ENCODE assay signal across 15 cellular contexts in the genomic region with DNA sequence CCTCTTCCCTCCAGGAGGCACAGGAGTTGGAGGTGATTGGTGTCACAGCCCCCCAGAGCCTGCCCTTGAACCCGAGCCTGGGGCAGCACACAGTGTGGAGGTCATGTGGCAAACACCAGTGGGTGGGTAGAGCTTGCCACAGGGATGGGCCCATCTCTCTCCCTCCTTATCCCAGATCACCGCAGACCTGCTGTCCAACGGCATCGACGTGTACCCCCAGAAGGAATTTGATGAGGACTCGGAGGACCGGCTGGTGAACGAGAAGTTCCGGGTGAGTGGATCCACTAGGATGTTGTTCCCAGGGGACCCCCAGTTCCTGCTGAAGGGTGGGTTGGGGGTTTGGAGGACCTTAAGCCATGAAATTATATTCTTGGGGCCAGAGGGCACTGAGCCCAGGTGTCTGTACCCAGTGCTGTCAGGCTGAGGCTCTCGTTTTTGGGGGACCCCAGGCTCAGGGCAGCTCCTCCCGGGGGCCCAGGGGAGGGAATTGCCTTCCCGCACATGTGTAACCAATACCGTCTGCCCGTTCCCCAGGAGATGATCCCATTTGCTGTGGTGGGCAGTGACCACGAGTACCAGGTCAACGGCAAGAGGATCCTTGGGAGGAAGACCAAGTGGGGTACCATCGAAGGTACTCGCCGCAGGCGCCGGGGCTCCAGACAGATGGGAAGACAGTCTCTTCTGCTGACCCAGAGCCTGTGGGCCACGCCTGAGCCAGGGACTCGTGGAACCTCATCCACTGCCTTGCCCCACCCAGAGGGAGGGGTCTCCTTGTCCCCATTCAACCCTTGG.
DNase-seq lines count a peak whose midpoint lies in the region; ATAC-seq and TF ChIP-seq lines count a peak whose summit lies in the region.
"Had no signal": no experiment of that assay in that cellular context is flagged by ENCODE, and none has a peak within 500 bp of the region (broad histone marks: within the 10 kb centered on the region; RNA-seq: fewer than 3 reads in every experiment).

No MANE protein-coding gene starts in this region.

- no peaks in the 10 kb centered on the region for H3K27me3 Mint-ChIP-seq in activated naive CD4-positive, alpha-beta T cell treated with anti-CD3 and anti-CD28 coated beads for 36 hours (ENCODE audit: low read depth)

- H3K4me1 Mint-ChIP-seq in activated naive CD4-positive, alpha-beta T cell treated with anti-CD3 and anti-CD28 coated beads for 36 hours (ENCODE audit: low read depth): peaks cover 11% of the 10 kb centered on the region
- peaks cover 20% of the 10 kb centered on the region for H3K4me1 Mint-ChIP-seq in stimulated activated effector memory CD8-positive, alpha-beta T cell treated with anti-CD3 and anti-CD28 coated beads, Interleukin-12 subunit alpha, Interleukin-12 subunit beta, amount 100 ng/mL, for 72 hours

- CTCF ChIA-PET in activated naive CD4-positive, alpha-beta T cell treated with anti-CD3 and anti-CD28 coated beads for 36 hours (lab: Charles Lee): interaction anchor here (1.0 to 3.9 kb wide), 4 partner anchors 63 to 161 kb away, joined by 3 to 30 read pairs (median 6); no protein-coding TSS in a partner anchor
- CTCF ChIA-PET in RWPE1 (lab: Yijun Ruan, JAX): interaction anchor here (0.7 kb wide), 1 partner anchor 30 kb away, joined by 3 read pairs; no protein-coding TSS in a partner anchor

- no peak overlapping the region for H3K4me3 Mint-ChIP-seq in activated naive CD4-positive, alpha-beta T cell treated with anti-CD3 and anti-CD28 coated beads for 36 hours
- peak overlapping the region; percentile 15 for H3K4me3 Mint-ChIP-seq in stimulated activated effector memory CD8-positive, alpha-beta T cell treated with anti-CD3 and anti-CD28 coated beads, Interleukin-12 subunit alpha, Interleukin-12 subunit beta, amount 100 ng/mL, for 72 hours

- no peak for TF ChIP-seq CTCF in RWPE1 (conservative IDR thresholded peaks at IDR 0.05; ENCODE audit: low read depth)

- peak overlapping the region; percentile 68 for H3K27ac ChIP-seq in RWPE1
- H3K27ac ChIP-seq: brain microvascular endothelial cell, PC-9 had no signal

- ATAC-seq in stimulated activated effector memory CD8-positive, alpha-beta T cell treated with anti-CD3 and anti-CD28 coated beads, Interleukin-12 subunit alpha, Interleukin-12 subunit beta, amount 100 ng/mL, for 72 hours: peak; percentile 3
- ATAC-seq in HG02885 (IDR thresholded peaks at IDR 0.05; ENCODE audit: poor library complexity, unreplicated experiment): no peak
- ATAC-seq: left lobe of liver had no signal

- H3K9me3 Mint-ChIP-seq in activated naive CD4-positive, alpha-beta T cell treated with anti-CD3 and anti-CD28 coated beads for 36 hours: no peaks in the 10 kb centered on the region
- no peaks in the 10 kb centered on the region for H3K9me3 Mint-ChIP-seq in stimulated activated effector memory CD8-positive, alpha-beta T cell treated with anti-CD3 and anti-CD28 coated beads, Interleukin-12 subunit alpha, Interleukin-12 subunit beta, amount 100 ng/mL, for 72 hours

- POLR2A ChIA-PET in RWPE1 (lab: Yijun Ruan, JAX; ENCODE audit: low non-redundant PET): no interaction called here

- H3K27ac Mint-ChIP-seq in activated naive CD4-positive, alpha-beta T cell treated with anti-CD3 and anti-CD28 coated beads for 36 hours: peak overlapping the region; percentile 71
- H3K27ac Mint-ChIP-seq in stimulated activated effector memory CD8-positive, alpha-beta T cell treated with anti-CD3 and anti-CD28 coated beads, Interleukin-12 subunit alpha, Interleukin-12 subunit beta, amount 100 ng/mL, for 72 hours: peak overlapping the region; percentile 60

- peaks cover 19% of the 10 kb centered on the region for H3K36me3 Mint-ChIP-seq in activated naive CD4-positive, alpha-beta T cell treated with anti-CD3 and anti-CD28 coated beads for 36 hours (ENCODE audit: low read depth)
- no peaks in the 10 kb centered on the region for H3K36me3 Mint-ChIP-seq in stimulated activated effector memory CD8-positive, alpha-beta T cell treated with anti-CD3 and anti-CD28 coated beads, Interleukin-12 subunit alpha, Interleukin-12 subunit beta, amount 100 ng/mL, for 72 hours

- peak; percentile 5 for DNase-seq in activated naive CD4-positive, alpha-beta T cell treated with anti-CD3 and anti-CD28 coated beads for 36 hours
- no peak for DNase-seq in activated naive CD4-positive, alpha-beta T cell (lab: John Stamatoyannopoulos, UW)
- DNase-seq in RWPE1 (ENCODE audit: low spot score) (no peak), islet precursor cell (peak; percentile 54), NCI-H1105 treated with DMSO at 0.1 percent for 48 hours (lab: John Stamatoyannopoulos, UW) (no peak), nucleus accumbens (lab: John Stamatoyannopoulos, UW) (no peak)
- DNase-seq in stimulated activated effector memory CD8-positive, alpha-beta T cell treated with anti-CD3 and anti-CD28 coated beads, Interleukin-12 subunit alpha, Interleukin-12 subunit beta, amount 100 ng/mL, for 72 hours (ENCODE audit: low spot score in 2 of 2): no peak
- DNase-seq: brain microvascular endothelial cell; NCI-H1092 treated with DMSO at 0.1 percent for 48 hours; NCI-H2227 treated with DMSO at 0.1 percent for 48 hours; PC-9; stimulated activated CD4-positive, alpha-beta T cell treated with anti-CD3 and anti-CD28 coated beads, Interleukin-1b, Interleukin-23, amount 100 ng/mL, for 48 hours; stimulated activated naive CD4-positive, alpha-beta T cell had no signal

- intact Hi-C loops in activated naive CD4-positive, alpha-beta T cell treated with anti-CD3 and anti-CD28 coated beads for 36 hours (cut with micrococcal nuclease): no loop called here

Comparison
In these comparisons a context has a peak if more than half of its experiments do, and no peak if none do; other contexts are left out.
1. DNase-seq: peak in activated naive CD4-positive, alpha-beta T cell treated with anti-CD3 and anti-CD28 coated beads for 36 hours (single experiment) and islet precursor cell (single experiment); none in activated naive CD4-positive, alpha-beta T cell (0 of 4), RWPE1 (single experiment), stimulated activated effector memory CD8-positive, alpha-beta T cell treated with anti-CD3 and anti-CD28 coated beads, Interleukin-12 subunit alpha, Interleukin-12 subunit beta, amount 100 ng/mL, for 72 hours (0 of 2), NCI-H1105 treated with DMSO at 0.1 percent for 48 hours (single experiment) and nucleus accumbens (0 of 56).